In genomic region chr12:123942277-123942653, GRCh38 we compare ENCODE assay signal across 9 cellular contexts. TPM values are rescaled to one million over a fixed set of nuclear protein-coding genes. Genes with fewer than 3 reads are reported as not detected.
DNase-seq lines count a peak whose midpoint lies in the region; ATAC-seq and TF ChIP-seq lines count a peak whose summit lies in the region.
"Had no signal": no experiment of that assay in that cellular context is flagged by ENCODE, and none has a peak within 500 bp of the region (broad histone marks: within the 10 kb centered on the region; RNA-seq: fewer than 3 reads in every experiment).

No MANE protein-coding gene starts in this region.

- DNase-seq in HS-27A (ENCODE audit: low read depth): peak; percentile 26
- peak; percentile 52 to 93 for DNase-seq in cardiac fibroblast (ENCODE audit: low read depth in 2 of 2)
- DNase-seq in kidney epithelial cell (ENCODE audit: low read depth): peak; percentile 28
- no peak for DNase-seq in activated naive CD8-positive, alpha-beta T cell treated with anti-CD3 and anti-CD28 coated beads, Interleukin-2, amount 50 U/mL, for 24 hours
- DNase-seq in NCI-H1105 (lab: John Stamatoyannopoulos, UW): no peak
- DNase-seq in cortex of kidney (lab: John Stamatoyannopoulos, UW): no peak
- DNase-seq: activated CD4-positive, alpha-beta T cell treated with anti-CD3 and anti-CD28 coated beads, Interleukin-2, amount 10 ng/mL, durations not matched to agents 7 days and 5 days had no signal

- no peak overlapping the region for H3K4me3 Mint-ChIP-seq in activated naive CD8-positive, alpha-beta T cell treated with anti-CD3 and anti-CD28 coated beads, Interleukin-2, amount 50 U/mL, for 24 hours
- H3K4me3 Mint-ChIP-seq: activated CD4-positive, alpha-beta T cell treated with anti-CD3 and anti-CD28 coated beads, Interleukin-2, amount 10 ng/mL, durations not matched to agents 7 days and 5 days; T-cell had no signal

- TF ChIP-seq CTCF in cardiac fibroblast (IDR thresholded peaks at IDR 0.05; ENCODE audit: low read depth, low read length): no peak
- TF ChIP-seq CTCF in kidney epithelial cell (IDR thresholded peaks at IDR 0.05; ENCODE audit: insufficient read depth, low read length, poor library complexity, severe bottlenecking): no peak

- H3K27me3 Mint-ChIP-seq in activated naive CD8-positive, alpha-beta T cell treated with anti-CD3 and anti-CD28 coated beads, Interleukin-2, amount 50 U/mL, for 24 hours: no peaks in the 10 kb centered on the region
- H3K27me3 Mint-ChIP-seq: activated CD4-positive, alpha-beta T cell treated with anti-CD3 and anti-CD28 coated beads, Interleukin-2, amount 10 ng/mL, durations not matched to agents 7 days and 5 days; T-cell had no signal

- no peaks in the 10 kb centered on the region for H3K27me3 ChIP-seq in kidney epithelial cell (ENCODE audit: control insufficient read depth, insufficient read depth, low read length)

- peaks cover 20% of the 10 kb centered on the region for H3K4me1 Mint-ChIP-seq in activated naive CD8-positive, alpha-beta T cell treated with anti-CD3 and anti-CD28 coated beads, Interleukin-2, amount 50 U/mL, for 24 hours

- peaks cover 5% of the 10 kb centered on the region for H3K9me3 Mint-ChIP-seq in activated naive CD8-positive, alpha-beta T cell treated with anti-CD3 and anti-CD28 coated beads, Interleukin-2, amount 50 U/mL, for 24 hours
- H3K9me3 Mint-ChIP-seq: activated CD4-positive, alpha-beta T cell treated with anti-CD3 and anti-CD28 coated beads, Interleukin-2, amount 10 ng/mL, durations not matched to agents 7 days and 5 days; T-cell had no signal

- H3K4me3 ChIP-seq in cardiac fibroblast (replicated peaks in 1 of 2; ENCODE audit: low read depth in 2 of 2, low read length in 2 of 2) (no peak overlapping the region), kidney epithelial cell (ENCODE audit: low read depth, low read length) (no peak overlapping the region)

- no peak overlapping the region for H3K27ac Mint-ChIP-seq in activated naive CD8-positive, alpha-beta T cell treated with anti-CD3 and anti-CD28 coated beads, Interleukin-2, amount 50 U/mL, for 24 hours
- H3K27ac Mint-ChIP-seq: activated CD4-positive, alpha-beta T cell treated with anti-CD3 and anti-CD28 coated beads, Interleukin-2, amount 10 ng/mL, durations not matched to agents 7 days and 5 days; T-cell had no signal

- peaks cover 3% of the 10 kb centered on the region for H3K36me3 ChIP-seq in kidney epithelial cell (ENCODE audit: control insufficient read depth, insufficient read depth, low read length)

- H3K36me3 Mint-ChIP-seq in activated naive CD8-positive, alpha-beta T cell treated with anti-CD3 and anti-CD28 coated beads, Interleukin-2, amount 50 U/mL, for 24 hours (ENCODE audit: low read depth): peaks cover 13% of the 10 kb centered on the region

- ATAC-seq in activated naive CD8-positive, alpha-beta T cell treated with anti-CD3 and anti-CD28 coated beads, Interleukin-2, amount 50 U/mL, for 24 hours: no peak
- no peak for ATAC-seq in HG03139 (IDR thresholded peaks at IDR 0.05; ENCODE audit: unreplicated experiment)
- ATAC-seq: T-cell had no signal

RNA-seq across cellular contexts. Expression of gene CCDC92, which starts 30.4 kb away (rescaled TPM):
- total RNA-seq in kidney epithelial cell: 30.8 and 43.0 TPM in 2 replicates

RNA-seq across cellular contexts. Expression of gene ZNF664, which starts 30.8 kb away (rescaled TPM):
- 97.5 and 122 TPM in 2 replicates for total RNA-seq in kidney epithelial cell

Comparison
In these comparisons a context has a peak if more than half of its experiments do, and no peak if none do; other contexts are left out.
1. DNase-seq: peak in HS-27A (single experiment), cardiac fibroblast (2 of 2) and kidney epithelial cell (single experiment); none in activated naive CD8-positive, alpha-beta T cell treated with anti-CD3 and anti-CD28 coated beads, Interleukin-2, amount 50 U/mL, for 24 hours (single experiment), NCI-H1105 (single experiment) and cortex of kidney (single experiment).